4 cellular contexts compared by ENCODE assay signal in genomic region chr4:17537060-17537459, GRCh38. TPM values are rescaled to one million over a fixed set of nuclear protein-coding genes. Genes with fewer than 3 reads are reported as not detected.
"Had no signal": no experiment of that assay in that cellular context is flagged by ENCODE, and none has a peak within 500 bp of the region (broad histone marks: within the 10 kb centered on the region; RNA-seq: fewer than 3 reads in every experiment).

No MANE protein-coding gene starts in this region.

RNA-seq across cellular contexts. Expression of gene CLRN2, which starts 22.1 kb away (rescaled TPM):
- total RNA-seq: LHCN-M2, M059J, MCF 10A, NCI-H460 had no signal
